ENCODE assay signal across 8 cellular contexts in the genomic region with DNA sequence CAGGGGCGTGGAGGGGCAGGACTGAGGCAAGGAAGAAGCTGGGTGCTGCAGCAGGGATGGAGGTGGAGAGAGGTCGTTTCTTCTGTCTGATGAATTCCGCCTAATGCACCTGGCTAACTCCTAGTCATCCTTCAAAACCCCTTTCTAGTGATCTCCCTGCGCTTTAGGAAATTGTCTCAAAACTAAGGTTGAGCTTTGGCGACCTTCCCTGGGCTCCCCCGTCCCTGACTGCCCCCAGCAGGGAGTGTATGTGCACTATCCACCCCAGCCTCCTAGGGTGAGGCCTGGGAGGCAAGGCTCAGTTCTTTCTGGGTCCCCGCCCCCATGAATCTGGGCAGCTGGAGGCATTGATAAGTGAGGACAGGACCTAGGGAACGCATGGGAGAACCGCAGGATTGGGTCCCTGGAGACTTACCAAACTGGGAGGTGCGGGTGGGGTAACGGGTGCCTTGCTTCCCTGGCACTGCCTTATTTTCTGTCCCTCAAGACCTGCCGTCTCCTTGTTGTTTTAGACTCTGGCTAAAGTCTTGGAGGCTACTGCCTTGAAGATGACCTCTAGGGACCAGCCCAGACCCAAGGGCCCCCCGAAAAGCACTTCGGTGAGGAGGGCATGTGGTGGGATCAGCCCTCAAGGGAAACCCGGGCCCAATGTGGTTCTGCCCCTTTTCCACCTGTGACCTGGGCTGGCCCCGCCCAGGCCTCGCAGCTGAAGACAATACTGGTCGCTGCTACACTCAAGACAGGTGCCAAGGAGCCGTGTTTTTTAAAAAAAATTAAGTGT. TPM values are rescaled to one million over a fixed set of nuclear protein-coding genes. Genes with fewer than 3 reads are reported as not detected.
DNase-seq lines count a peak whose midpoint lies in the region; ATAC-seq and TF ChIP-seq lines count a peak whose summit lies in the region.

No MANE protein-coding gene starts in this region.

- H3K4me1 Mint-ChIP-seq in H9 = peaks cover 27 to 42% of the 10 kb centered on the region in 2 experiments
- peaks cover 16% of the 10 kb centered on the region for H3K4me1 Mint-ChIP-seq in activated naive CD8-positive, alpha-beta T cell treated with anti-CD3 and anti-CD28 coated beads, Interleukin-2, amount 10 ng/mL, durations not matched to agents 7 days and 5 days

- peak overlapping the region; percentile 29 for H3K4me2 ChIP-seq in H9 (ENCODE audit: insufficient read depth, insufficient read length, low read length)

- no peak overlapping the region for H3K4ac ChIP-seq in H9 (ENCODE audit: low read depth, low read length)

- no peaks in the 10 kb centered on the region for H3K27me3 ChIP-seq in AG04450 (ENCODE audit: control insufficient read depth, insufficient read depth, low read length)
- no peaks in the 10 kb centered on the region for H3K27me3 ChIP-seq in H9 (ENCODE audit: insufficient read depth, low read length)

- H3K4me3 ChIP-seq in AG04450 (ENCODE audit: low read depth, low read length) = peak overlapping the region; percentile 32
- no peak overlapping the region for H3K4me3 ChIP-seq in mucosa of descending colon

- peak overlapping the region; percentile 52 to 77 for H3K4me3 Mint-ChIP-seq in H9
- peak overlapping the region; percentile 99 for H3K4me3 Mint-ChIP-seq in activated naive CD8-positive, alpha-beta T cell treated with anti-CD3 and anti-CD28 coated beads, Interleukin-2, amount 10 ng/mL, durations not matched to agents 7 days and 5 days

- no peaks in the 10 kb centered on the region for H3K9me3 ChIP-seq in AG04450 (ENCODE audit: control insufficient read depth, insufficient read depth, low read length)
- H3K9me3 ChIP-seq in H9 (ENCODE audit: control insufficient read depth, low read depth, low read length) = no peaks in the 10 kb centered on the region
- no peaks in the 10 kb centered on the region for H3K9me3 ChIP-seq in mucosa of descending colon

- H3K56ac ChIP-seq in H9 (ENCODE audit: insufficient read length, low read depth, low read length) = no peak overlapping the region

- H4K5ac ChIP-seq in H9 (ENCODE audit: insufficient read length, low read depth, low read length) = no peak overlapping the region

- H2AFZ ChIP-seq in H9 (ENCODE audit: low read length) = no peak overlapping the region

- peaks cover 0 to 4% of the 10 kb centered on the region in 2 experiments; a peak in 1 of 5 replicates for H3K9me3 Mint-ChIP-seq in H9
- H3K9me3 Mint-ChIP-seq in activated naive CD8-positive, alpha-beta T cell treated with anti-CD3 and anti-CD28 coated beads, Interleukin-2, amount 10 ng/mL, durations not matched to agents 7 days and 5 days = no peaks in the 10 kb centered on the region

- no peak overlapping the region for H4K91ac ChIP-seq in H9 (ENCODE audit: insufficient read length, low read depth, low read length)

- intact Hi-C loops in mucosa of descending colon (cut with DNase I, micrococcal nuclease) = no loop called here

- no peak overlapping the region for H2BK5ac ChIP-seq in H9 (ENCODE audit: insufficient read length, low read length)

- H2BK20ac ChIP-seq in H9 (ENCODE audit: low read depth, low read length, poor library complexity, severe bottlenecking) = no peak overlapping the region

- no peak overlapping the region for H3T11ph ChIP-seq in H9 (ENCODE audit: low read length)

- no peak overlapping the region for H2BK120ac ChIP-seq in H9 (ENCODE audit: low read depth, low read length, poor library complexity, severe bottlenecking)

- no peaks in the 10 kb centered on the region for H3K79me1 ChIP-seq in H9 (ENCODE audit: insufficient read depth, low read depth, low read length, poor library complexity, severe bottlenecking)

- WGBS in H9 (ENCODE audit: extremely low coverage, insufficient read length, low lambda C conversion rate) = no CpG with 5 or more reads among the region's 19 CpGs

- H3K27ac ChIP-seq in AG04450 (ENCODE audit: low read depth, low read length) (no peak overlapping the region), H9 (ENCODE audit: insufficient read length, low read depth, low read length) (no peak overlapping the region)

- H3K18ac ChIP-seq in H9 (ENCODE audit: insufficient read length, low read depth, low read length) = no peak overlapping the region

- H3K23me2 ChIP-seq in H9 (ENCODE audit: insufficient read length, low read depth, low read length, poor library complexity, severe bottlenecking) = peaks cover 5% of the 10 kb centered on the region

- peaks cover 2% of the 10 kb centered on the region; the same call in 1 of the 2 replicates for H3K4me1 ChIP-seq in H9 (ENCODE audit: insufficient read depth, low read length)
- peaks cover 18% of the 10 kb centered on the region for H3K4me1 ChIP-seq in mucosa of descending colon (ENCODE audit: low read depth)

- H3K36me3 Mint-ChIP-seq in H9 (ENCODE audit: insufficient read depth in 1 of 3, low read depth in 3 of 3) = no peaks in the 10 kb centered on the region; a peak in 1 of 7 replicates
- H3K36me3 Mint-ChIP-seq in activated naive CD8-positive, alpha-beta T cell treated with anti-CD3 and anti-CD28 coated beads, Interleukin-2, amount 10 ng/mL, durations not matched to agents 7 days and 5 days = peaks cover 1% of the 10 kb centered on the region

- H2BK12ac ChIP-seq in H9 (ENCODE audit: insufficient read length, low read depth, low read length) = no peak overlapping the region

- POLR2A ChIA-PET in AG04450 (lab: Yijun Ruan, JAX) = interaction anchor here (1.6 kb wide), 1 partner anchor 58 kb away, joined by 9 read pairs; no protein-coding TSS in a partner anchor
- POLR2A ChIA-PET in activated naive CD8-positive, alpha-beta T cell treated with anti-CD3 and anti-CD28 coated beads, Interleukin-2, amount 10 ng/mL, durations not matched to agents 7 days and 5 days (lab: Charles Lee) = interaction anchor here (0.6 to 2.2 kb wide), 8 partner anchors 13 to 457 kb away, joined by 3 to 12 read pairs (median 4); no protein-coding TSS in a partner anchor

- peak; percentile 2 for ATAC-seq in activated naive CD8-positive, alpha-beta T cell treated with anti-CD3 and anti-CD28 coated beads, Interleukin-2, amount 10 ng/mL, durations not matched to agents 7 days and 5 days (ENCODE audit: low read depth)
- ATAC-seq in mucosa of descending colon (peak; percentile 4), HG02981 (IDR thresholded peaks at IDR 0.05; ENCODE audit: unreplicated experiment) (no peak)

- H4K8ac ChIP-seq in H9 (replicated peaks; ENCODE audit: insufficient read length, low read depth, low read length) = no peak overlapping the region

- H3K27me3 Mint-ChIP-seq in H9 (ENCODE audit: low read depth) = peaks cover 96% of the 10 kb centered on the region
- H3K27me3 Mint-ChIP-seq in activated naive CD8-positive, alpha-beta T cell treated with anti-CD3 and anti-CD28 coated beads, Interleukin-2, amount 10 ng/mL, durations not matched to agents 7 days and 5 days = peaks cover 18% of the 10 kb centered on the region

- DNase-seq in AG04450 (ENCODE audit: low read depth, low spot score) (no peak), H9 (no peak), mucosa of descending colon (peak in 1 of 3 donors; percentile 54), AG08395 (ENCODE audit: low spot score) (no peak), hypothalamus (lab: John Stamatoyannopoulos, UW) (no peak), NCI-H69 (lab: John Stamatoyannopoulos, UW) (no peak)
- DNase-seq in activated naive CD8-positive, alpha-beta T cell treated with anti-CD3 and anti-CD28 coated beads, Interleukin-2, amount 10 ng/mL, durations not matched to agents 7 days and 5 days = no peak

- H3K79me2 ChIP-seq in H9 (ENCODE audit: insufficient read depth, low read length) = no peaks in the 10 kb centered on the region

- no peak overlapping the region for H3K9ac ChIP-seq in H9 (ENCODE audit: extremely low read depth, insufficient read length, low read length)

- H3K27ac Mint-ChIP-seq in H9 = no peak overlapping the region
- peak overlapping the region; percentile 64 for H3K27ac Mint-ChIP-seq in activated naive CD8-positive, alpha-beta T cell treated with anti-CD3 and anti-CD28 coated beads, Interleukin-2, amount 10 ng/mL, durations not matched to agents 7 days and 5 days

- TF ChIP-seq CTCF in AG04450 (IDR thresholded peaks at IDR 0.05; ENCODE audit: low read depth, low read length) (no peak), H9 (conservative IDR thresholded peaks at IDR 0.05) (no peak), mucosa of descending colon (IDR thresholded peaks at IDR 0.05) (no peak)

- H3K36me3 ChIP-seq in mucosa of descending colon (ENCODE audit: low read depth) = no peaks in the 10 kb centered on the region

- H3K14ac ChIP-seq in H9 (ENCODE audit: insufficient read depth, low read length) = no peak overlapping the region

- no peak overlapping the region for H3K23ac ChIP-seq in H9 (ENCODE audit: insufficient read length, low read depth, low read length)

- H2BK15ac ChIP-seq in H9 (ENCODE audit: low read depth, low read length) = no peak overlapping the region

- H2AK5ac ChIP-seq in H9 (ENCODE audit: insufficient read length, low read length) = no peak overlapping the region

- CTCF ChIA-PET in AG04450 (lab: Charles Lee) = interaction anchor here (1.2 kb wide), 1 partner anchor 126 kb away, joined by 5 read pairs; no protein-coding TSS in a partner anchor

- no peaks in the 10 kb centered on the region for H4K20me1 ChIP-seq in H9 (ENCODE audit: control insufficient read depth, insufficient read depth, insufficient read length)

RNA-seq across cellular contexts. Expression of gene TLE6, which starts 0.5 kb away (rescaled TPM):
- 0.51 and 0.72 TPM in 2 replicates for polyA plus RNA-seq in AG04450 (2011; rRNA removed)
- polyA minus RNA-seq in AG04450 (2011; rRNA and poly(A)+ RNA removed) = 0.41 and 0.52 TPM in 2 replicates
- 1.1 and 1.7 TPM in 2 replicates for total RNA-seq in H9 (2021)
- total RNA-seq in activated naive CD8-positive, alpha-beta T cell treated with anti-CD3 and anti-CD28 coated beads, Interleukin-2, amount 10 ng/mL, durations not matched to agents 7 days and 5 days = 1 to 10 TPM; 4.4 to 5.4 TPM
- 1 to 10 TPM; 1.8 to 4.1 (median 3.0) TPM for total RNA-seq in mucosa of descending colon

RNA-seq across cellular contexts. Expression of gene ZNF77, which starts 33.1 kb away (rescaled TPM):
- polyA plus RNA-seq in AG04450 (2011; rRNA removed) = 3.6 TPM in 2 replicates
- 4.6 and 5.3 TPM in 2 replicates for polyA minus RNA-seq in AG04450 (2011; rRNA and poly(A)+ RNA removed)
- 4.3 and 4.6 TPM in 2 replicates for total RNA-seq in H9 (2021)
- total RNA-seq in activated naive CD8-positive, alpha-beta T cell treated with anti-CD3 and anti-CD28 coated beads, Interleukin-2, amount 10 ng/mL, durations not matched to agents 7 days and 5 days = 1 to 10 TPM; 5.0 to 5.1 TPM
- 1 to 10 TPM; 4.1 to 4.5 (median 4.1) TPM for total RNA-seq in mucosa of descending colon

RNA-seq across cellular contexts. Expression of gene TLE2, which starts 51.2 kb away (rescaled TPM):
- polyA plus RNA-seq in AG04450 (2011; rRNA removed) = 0.47 and 0.82 TPM in 2 replicates
- polyA minus RNA-seq in AG04450 (2011; rRNA and poly(A)+ RNA removed) = 0.30 and 0.60 TPM in 2 replicates
- total RNA-seq in H9 (2021) (3.1 and 4.2 TPM in 2 replicates), mucosa of descending colon (10 to 100 TPM; 40.0 to 66.5 (median 63.5) TPM)
- 1 to 10 TPM; 3.9 to 5.0 TPM for total RNA-seq in activated naive CD8-positive, alpha-beta T cell treated with anti-CD3 and anti-CD28 coated beads, Interleukin-2, amount 10 ng/mL, durations not matched to agents 7 days and 5 days
